In the genomic region with DNA sequence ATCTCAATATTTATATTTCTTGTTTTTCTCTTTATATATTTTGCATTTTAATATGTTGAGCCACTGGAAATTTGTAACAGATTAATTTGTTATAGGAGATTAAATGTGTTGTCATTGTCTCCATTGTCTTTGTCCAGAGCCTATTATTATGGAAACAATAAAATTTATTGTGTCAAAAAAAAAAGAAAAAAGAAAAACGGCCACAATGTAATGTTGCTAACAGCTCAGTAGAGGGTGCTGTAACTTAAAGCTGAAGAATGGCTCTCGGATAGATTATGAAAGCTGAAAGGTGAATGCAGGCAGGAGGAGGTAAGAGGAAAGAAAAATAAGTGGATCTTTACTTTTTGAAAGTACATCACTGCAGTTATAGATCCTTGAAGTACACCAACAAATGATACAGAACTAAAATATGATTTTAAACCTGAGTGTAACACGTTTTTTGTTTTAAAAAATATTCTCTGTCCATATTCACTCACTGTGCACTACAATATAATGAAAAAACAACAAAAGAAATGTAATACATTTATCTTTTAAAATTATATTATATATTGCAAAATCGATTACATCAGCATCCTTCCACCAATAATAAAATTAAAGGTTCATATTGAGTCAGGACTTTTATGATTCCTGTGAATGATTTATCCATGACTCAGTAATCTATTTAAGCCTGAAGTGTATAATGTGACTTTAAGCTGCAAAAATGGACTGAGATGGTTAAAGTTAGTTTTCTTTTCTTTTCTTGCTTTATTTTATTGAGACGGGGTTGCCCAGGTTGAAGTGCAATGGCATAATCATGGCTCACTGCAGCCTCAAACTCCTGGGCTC, we compare ENCODE assay signal across 10 cellular contexts. TPM values are rescaled to one million over a fixed set of nuclear protein-coding genes. Genes with fewer than 3 reads are reported as not detected.
A peak's percentile ranks its signal among the peaks of the same experiment; 100 is the strongest.
DNase-seq lines count a peak whose midpoint lies in the region; ATAC-seq and TF ChIP-seq lines count a peak whose summit lies in the region.
"Not testable (repeated sequence)": the region's sequence is repeated elsewhere in the genome, so short reads cannot be mapped to it uniquely, and the experiment has no call there.
"Had no signal": no experiment of that assay in that cellular context is flagged by ENCODE, and none has a peak within 500 bp of the region (broad histone marks: within the 10 kb centered on the region; RNA-seq: fewer than 3 reads in every experiment).

No MANE protein-coding gene starts in this region.

- 0% methylated on average over 4 of the region's 5 CpGs for WGBS in mammary epithelial cell (ENCODE audit: low coverage, missing lambda C conversion rate)
- 17 to 18% methylated on average over 4 of the region's 5 CpGs for WGBS in heart right ventricle, 2 donors

- H2AFZ ChIP-seq in mammary epithelial cell (ENCODE audit: low read depth, low read length); osteoblast (ENCODE audit: low read length): not testable (repeated sequence)

- H4K20me1 ChIP-seq in mammary epithelial cell (ENCODE audit: insufficient read depth, low read length); osteoblast (ENCODE audit: insufficient read depth, low read length): not testable (repeated sequence)

- not testable (repeated sequence) for H3K36me3 ChIP-seq in mammary epithelial cell (ENCODE audit: insufficient read depth, low read length); heart right ventricle; osteoblast (ENCODE audit: insufficient read depth, low read length)

- in situ Hi-C loops in GM13977 (cut with MboI; ENCODE audit: low pct_unique_long_range_greater_than_20kb, low sequenced_read_pairs, unreplicated experiment); mammary epithelial cell (cut with MboI; ENCODE audit: low sequenced_read_pairs in 2 of 2): not testable (repeated sequence)

- DNase-seq in AML-193 (lab: John Stamatoyannopoulos, UW), result peak; percentile 28 to 55
- DNase-seq in GM13977 (ENCODE audit: low spot score); RWPE1 (ENCODE audit: low spot score); mammary epithelial cell; heart right ventricle; osteoblast (ENCODE audit: insufficient read length, low spot score, missing footprints): not testable (repeated sequence)
- peak; percentile 52 for DNase-seq in NCI-H1694 (lab: John Stamatoyannopoulos, UW)

- peak; percentile 80 for ATAC-seq in HG02885 (IDR thresholded peaks at IDR 0.05; ENCODE audit: poor library complexity, unreplicated experiment)
- not testable (repeated sequence) for ATAC-seq in heart right ventricle

- not testable (repeated sequence) for H3K4me2 ChIP-seq in mammary epithelial cell (ENCODE audit: insufficient read depth, low read depth, low read length)
- peak overlapping the region; percentile 51 for H3K4me2 ChIP-seq in osteoblast (ENCODE audit: insufficient read depth, low read length)

- H3K9ac ChIP-seq in mammary epithelial cell (ENCODE audit: insufficient read depth, low read length), result not testable (repeated sequence)

- H3K4me1 ChIP-seq in mammary epithelial cell (ENCODE audit: insufficient read depth, low read length); heart right ventricle; osteoblast (ENCODE audit: insufficient read depth, low read length): not testable (repeated sequence)

- not testable (repeated sequence) for BruUV-seq in mammary epithelial cell (replicated peaks; lab: Mats Ljungman, UMichigan)

- CTCF ChIA-PET in RWPE1 (lab: Yijun Ruan, JAX), result not testable (repeated sequence)
- CTCF ChIA-PET in mammary epithelial cell (lab: Charles Lee; ENCODE audit: low non-redundant PET), result interaction anchor here (0.6 to 0.7 kb wide), 2 partner anchors 104 to 433 kb away, joined by 3 to 4 read pairs; no protein-coding TSS in a partner anchor

- intact Hi-C loops in mammary epithelial cell (cut with micrococcal nuclease), result loop anchor here (10.0 kb wide), 1 partner anchor 430 kb away; no protein-coding TSS in a partner anchor
- intact Hi-C loops in heart right ventricle (cut with DNase I), result not testable (repeated sequence)

- POLR2A ChIA-PET in RWPE1 (lab: Yijun Ruan, JAX; ENCODE audit: low non-redundant PET), result not testable (repeated sequence)

- H3K9me3 ChIP-seq in mammary epithelial cell (replicated peaks; ENCODE audit: insufficient read depth, low read length); heart right ventricle; osteoblast (ENCODE audit: low read depth, low read length): not testable (repeated sequence)

- not testable (repeated sequence) for H3K4me3 ChIP-seq in mammary epithelial cell (replicated peaks in 1 of 3; ENCODE audit: insufficient read depth in 1 of 3, low read depth in 2 of 3, low read length in 3 of 3); heart right ventricle; osteoblast (ENCODE audit: insufficient read depth, low read length)

- H3K27me3 ChIP-seq in mammary epithelial cell (ENCODE audit: insufficient read depth, low read length), result not testable (repeated sequence)
- H3K27me3 ChIP-seq in heart right ventricle, result peaks cover 0 to 21% (median 11%) of the 10 kb centered on the region in 7 donors
- peaks cover 17% of the 10 kb centered on the region for H3K27me3 ChIP-seq in osteoblast (ENCODE audit: insufficient read depth, low read length)

- TF ChIP-seq CTCF in GM13977 (IDR thresholded peaks at IDR 0.05; ENCODE audit: extremely low read depth, insufficient read depth, missing control alignments) (peak; percentile 60), RWPE1 (conservative IDR thresholded peaks at IDR 0.05; ENCODE audit: low read depth) (peak; percentile 82), mammary epithelial cell (conservative IDR thresholded peaks at IDR 0.05 in 1 of 2, IDR thresholded peaks at IDR 0.05 in 1 of 2; ENCODE audit: extremely low read depth in 1 of 2, insufficient read depth in 1 of 2, low read depth in 1 of 2, low read length in 2 of 2) (peak; percentile 39 to 53), heart right ventricle (IDR thresholded peaks at IDR 0.05) (peak; percentile 32 to 80 (median 65)), osteoblast (IDR thresholded peaks at IDR 0.05; ENCODE audit: extremely low read depth, low read depth, low read length) (peak; percentile 51)

- not testable (repeated sequence) for H3K79me2 ChIP-seq in mammary epithelial cell (ENCODE audit: insufficient read depth, low read length); osteoblast (ENCODE audit: insufficient read depth, low read length)

- dilution Hi-C loops in mammary epithelial cell (cut with HindIII; ENCODE audit: low sequenced_read_pairs), result not testable (repeated sequence)

- H3K27ac ChIP-seq in RWPE1; mammary epithelial cell (ENCODE audit: insufficient read depth, low read depth, low read length); heart right ventricle; osteoblast (ENCODE audit: low read depth, low read length): not testable (repeated sequence)

RNA-seq across cellular contexts. Expression of a gene that starts 14.7 kb away (rescaled TPM):
- total RNA-seq in mammary epithelial cell (10 to 100 TPM; 47.6 to 60.7 TPM), heart right ventricle (10 to 100 TPM; 10.7 to 21.5 (median 13.9) TPM), osteoblast (41.3 and 42.3 TPM in 2 replicates)
- polyA plus RNA-seq in mammary epithelial cell (21.9 TPM), heart right ventricle (1 to 10 TPM; 6.3 to 9.8 TPM)
- polyA minus RNA-seq in mammary epithelial cell, result 33.8 TPM

RNA-seq across cellular contexts. Expression of a gene that starts 29.0 kb away (rescaled TPM):
- not detected for total RNA-seq in mammary epithelial cell
- polyA plus RNA-seq in mammary epithelial cell, result not detected
- not detected for polyA minus RNA-seq in mammary epithelial cell
- total RNA-seq in heart right ventricle, result not detected
- polyA plus RNA-seq in heart right ventricle, result not detected
- under 0.01 TPM in 1 of 2 replicates, not detected in the other for total RNA-seq in osteoblast
- total RNA-seq: mucosa of gallbladder, Right ventricle myocardium inferior had no signal
